1 cellular context compared by ENCODE assay signal in genomic region chr10:75159519-75159918, GRCh38.
TF ChIP-seq lines count a peak whose summit lies in the region.

No MANE protein-coding gene starts in this region.

TF ChIP-seq in IMR-90, 13 proteins besides CTCF, POLR2A, EP300 and RAD21 (continued from another document):
- no peak for TF ChIP-seq MAZ (IDR thresholded peaks at IDR 0.05; ENCODE audit: borderline replicate concordance, low read depth, low read length)
- no peak for TF ChIP-seq CHD1 (IDR thresholded peaks at IDR 0.05; ENCODE audit: low read depth, low read length)
- TF ChIP-seq, protein P1, sequence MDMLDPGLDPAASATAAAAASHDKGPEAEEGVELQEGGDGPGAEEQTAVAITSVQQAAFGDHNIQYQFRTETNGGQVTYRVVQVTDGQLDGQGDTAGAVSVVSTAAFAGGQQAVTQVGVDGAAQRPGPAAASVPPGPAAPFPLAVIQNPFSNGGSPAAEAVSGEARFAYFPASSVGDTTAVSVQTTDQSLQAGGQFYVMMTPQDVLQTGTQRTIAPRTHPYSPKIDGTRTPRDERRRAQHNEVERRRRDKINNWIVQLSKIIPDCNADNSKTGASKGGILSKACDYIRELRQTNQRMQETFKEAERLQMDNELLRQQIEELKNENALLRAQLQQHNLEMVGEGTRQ (IDR thresholded peaks at IDR 0.05; ENCODE audit: low read depth, low read length), result no peak
- no peak for TF ChIP-seq MXI1 (IDR thresholded peaks at IDR 0.05; ENCODE audit: borderline replicate concordance, low read depth, low read length)
TF ChIP-seq in IMR-90: peak in this region for 0.
